Comparison of ENCODE assay signal across 17 cellular contexts in the genomic region with DNA sequence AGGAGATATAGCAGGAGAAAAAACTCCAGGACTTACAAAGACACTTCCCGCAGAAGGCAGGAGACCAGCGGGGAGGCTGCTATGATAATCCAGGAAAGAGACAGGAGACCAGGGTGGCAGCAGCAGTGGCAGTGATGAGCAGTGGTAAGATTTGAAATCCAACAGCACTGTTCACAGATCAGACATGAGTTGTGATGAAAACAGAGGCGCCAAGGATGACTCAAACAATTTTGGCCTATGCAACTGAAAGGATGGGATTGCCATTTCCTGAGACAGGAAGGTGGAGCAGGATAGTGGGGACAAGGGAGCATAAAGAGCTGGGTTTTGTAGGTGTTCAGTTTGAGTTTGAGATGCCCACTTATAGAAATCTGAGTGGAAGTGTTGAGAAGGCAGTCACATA.
"Had no signal": no experiment of that assay in that cellular context is flagged by ENCODE, and none has a peak within 500 bp of the region (broad histone marks: within the 10 kb centered on the region; RNA-seq: fewer than 3 reads in every experiment).

No MANE protein-coding gene starts in this region.

- H3K4me1 ChIP-seq: ascending aorta, tibial nerve, uterus had no signal

- H3K79me2 ChIP-seq: parathyroid adenoma had no signal

- H3K27ac ChIP-seq: ascending aorta, cardiac muscle cell, dorsolateral prefrontal cortex, neutrophil, parathyroid adenoma, tibial nerve, uterus had no signal

- H3K9me3 ChIP-seq: ascending aorta, neutrophil, tibial nerve, uterus had no signal

- H3K27me3 ChIP-seq: ascending aorta, cardiac muscle cell, neutrophil, tibial nerve, uterus had no signal

- H3K4me3 ChIP-seq: ascending aorta, cardiac muscle cell, dorsolateral prefrontal cortex, tibial nerve, uterus had no signal

- H3K36me3 ChIP-seq: ascending aorta, cardiac muscle cell, neutrophil, tibial nerve, uterus had no signal

- H2AFZ ChIP-seq: parathyroid adenoma had no signal

- H3K9ac ChIP-seq: parathyroid adenoma had no signal

- ATAC-seq: activated T-helper 17 cell treated with anti-CD3 and anti-CD28 coated beads, Interleukin-2, amount 50 U/mL, for 72 hours; natural killer cell; stimulated activated naive B cell treated with anti-CD40 and anti-IgM and Interleukin-4, amounts not matched to agents 10 μg/mL and 1 μg/mL and 100 μg/mL, for 72 hours had no signal

- DNase-seq: activated CD4-positive, CD25-positive, alpha-beta regulatory T cell treated with anti-CD3 and anti-CD28 coated beads, Interleukin-2, amount 50 U/mL, for 72 hours; activated naive CD4-positive, alpha-beta T cell treated with anti-CD3 and anti-CD28 coated beads for 36 hours; dorsolateral prefrontal cortex; endodermal cell; kidney glomerular epithelial cell; mesendoderm; natural killer cell; stimulated activated CD4-positive, alpha-beta T cell treated with anti-CD3 and anti-CD28 coated beads, Interleukin-4, amount 100 ng/mL, for 1 hour; stimulated activated naive B cell treated with anti-CD40 and anti-IgM and Interleukin-4, amounts not matched to agents 10 μg/mL and 1 μg/mL and 100 μg/mL, for 72 hours; T1000; uterus had no signal
